In the genomic region with DNA sequence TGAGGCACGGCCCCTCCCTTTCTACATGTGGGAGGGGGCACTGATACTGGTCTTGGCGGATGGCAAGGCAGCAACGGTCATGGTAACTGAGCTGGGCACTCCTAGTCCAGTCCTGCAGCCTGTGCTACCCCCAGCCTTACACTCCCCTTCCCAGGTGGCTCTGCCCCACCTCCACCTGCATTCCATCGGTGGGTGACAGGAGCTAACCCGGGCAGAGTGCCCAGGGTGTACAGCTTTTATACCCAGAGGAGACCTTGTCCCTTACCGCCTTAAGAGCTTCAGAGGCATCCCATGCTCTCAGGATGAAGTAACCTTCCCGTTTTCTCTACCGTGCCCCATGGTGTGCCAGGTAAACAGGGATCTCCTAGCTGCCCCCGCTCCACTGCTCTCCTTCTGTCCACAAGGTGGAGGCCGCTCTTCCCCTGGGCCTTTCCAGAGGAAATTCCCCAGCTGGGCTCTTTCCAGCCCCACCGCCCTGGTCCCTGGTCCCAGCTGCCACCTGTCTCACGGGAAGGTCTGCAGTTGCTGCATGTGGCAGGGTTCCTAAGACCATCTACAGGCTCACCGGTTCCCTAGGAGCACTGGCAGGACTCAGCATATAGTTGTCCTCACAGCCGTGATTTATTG, we compare ENCODE assay signal across 1 cellular context.
TF ChIP-seq lines count a peak whose summit lies in the region.

No MANE protein-coding gene starts in this region.

TF ChIP-seq in H1, 55 proteins besides CTCF, POLR2A, EP300 and RAD21:
- TF ChIP-seq BACH1 (IDR thresholded peaks at IDR 0.05; ENCODE audit: low read length) (no peak), CBX5 (IDR thresholded peaks at IDR 0.05; ENCODE audit: low read depth, low read length) (no peak), FOSL1 (IDR thresholded peaks at IDR 0.05; ENCODE audit: insufficient read depth, low read depth, low read length) (no peak), TEAD4 (IDR thresholded peaks at IDR 0.05; ENCODE audit: low read depth, low read length) (no peak), SRF (IDR thresholded peaks at IDR 0.05; ENCODE audit: low read depth, low read length) (no peak)
